1 cellular context compared by ENCODE assay signal in the genomic region with DNA sequence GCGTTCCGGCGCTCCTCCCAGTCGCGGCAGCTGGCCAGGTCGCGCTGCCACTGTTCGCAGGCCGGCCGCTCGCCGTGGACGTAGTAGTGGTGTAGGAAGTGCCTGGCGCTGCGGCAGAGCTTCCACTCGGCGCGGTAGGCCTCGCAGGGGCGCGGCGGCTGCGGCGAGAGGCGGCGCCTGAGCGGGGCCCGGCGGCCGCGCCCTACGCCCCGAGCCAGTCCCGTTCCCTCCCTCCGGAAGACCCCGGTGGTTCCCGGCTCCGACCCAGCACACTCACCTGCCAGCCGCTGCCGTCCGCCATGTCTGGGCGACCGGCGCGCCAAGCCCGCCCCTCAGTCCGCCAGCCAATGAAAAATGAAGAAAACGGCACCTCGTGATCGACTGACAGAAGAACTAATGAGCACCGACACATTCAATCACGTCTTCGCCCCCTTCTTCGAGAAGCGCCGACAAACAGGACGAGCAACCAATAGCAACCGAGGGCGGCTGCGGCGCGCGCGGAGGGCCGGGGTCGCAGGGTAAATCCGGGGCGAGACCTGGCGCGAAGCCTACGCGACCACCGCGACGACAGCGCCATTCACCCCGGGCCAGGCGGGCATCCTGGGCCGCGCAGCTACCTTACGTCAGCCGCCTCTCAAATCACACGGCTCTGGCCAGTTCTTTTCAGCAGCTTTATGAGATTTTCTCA.
A peak's percentile ranks its signal among the peaks of the same experiment; 100 is the strongest.
TF ChIP-seq lines count a peak whose summit lies in the region.

A gene with protein sequence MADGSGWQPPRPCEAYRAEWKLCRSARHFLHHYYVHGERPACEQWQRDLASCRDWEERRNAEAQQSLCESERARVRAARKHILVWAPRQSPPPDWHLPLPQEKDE (minus strand): TSS at position 324 of the 688 bp plus-strand sequence. CDS start 23 bp downstream, at position 301.

TF ChIP-seq in HepG2, 621 proteins besides CTCF, POLR2A, EP300 and RAD21 (continued from another document and continues in another):
- TF ChIP-seq ZNF580 (CRISPR knock-in tag; IDR thresholded peaks at IDR 0.05; ENCODE audit: borderline replicate concordance, low read depth) (no peak), U2AF2 (IDR thresholded peaks at IDR 0.05; ENCODE audit: low read depth, low read length) (no peak), SIN3A (IDR thresholded peaks at IDR 0.05; ENCODE audit: borderline replicate concordance, low read depth, low read length) (peak; percentile 57; the same call in 1 of the 2 replicates), RNF2 (conservative IDR thresholded peaks at IDR 0.05; ENCODE audit: low read depth) (peak; percentile 51; the same call in 1 of the 2 replicates), ZNF451 (CRISPR knock-in tag; IDR thresholded peaks at IDR 0.05) (0 out of 2 replicates have a peak, but pooled peaks have one; percentile 50), ZNF607 (CRISPR knock-in tag; IDR thresholded peaks at IDR 0.05; ENCODE audit: borderline replicate concordance) (0 out of 2 replicates have a peak, but pooled peaks have one; percentile 22), HIVEP1 (CRISPR knock-in tag; IDR thresholded peaks at IDR 0.05) (0 out of 2 replicates have a peak, but pooled peaks have one; percentile 22), HES4 (CRISPR knock-in tag; IDR thresholded peaks at IDR 0.05; ENCODE audit: borderline replicate concordance) (peak; percentile 84), FOXJ3 (CRISPR knock-in tag; IDR thresholded peaks at IDR 0.05; ENCODE audit: borderline replicate concordance) (no peak), ZNF34 (CRISPR knock-in tag; IDR thresholded peaks at IDR 0.05; ENCODE audit: borderline replicate concordance) (no peak), HHEX (CRISPR knock-in tag; IDR thresholded peaks at IDR 0.05) (no peak), ZNF598 (CRISPR knock-in tag; IDR thresholded peaks at IDR 0.05; ENCODE audit: borderline replicate concordance) (peak; percentile 84; the same call in 1 of the 2 replicates), JUND (CRISPR knock-in tag; IDR thresholded peaks at IDR 0.05) (no peak), ZNF382 (CRISPR knock-in tag; IDR thresholded peaks at IDR 0.05; ENCODE audit: borderline replicate concordance) (no peak), SIX4 (CRISPR knock-in tag; IDR thresholded peaks at IDR 0.05) (peak; percentile 12; the same call in 1 of the 2 replicates), ZNF138 (CRISPR knock-in tag; IDR thresholded peaks at IDR 0.05; ENCODE audit: low read depth) (0 out of 2 replicates have a peak, but pooled peaks have one; percentile 48), ZFP37 (CRISPR knock-in tag; IDR thresholded peaks at IDR 0.05; ENCODE audit: borderline replicate concordance) (peak; percentile 18; the same call in 1 of the 2 replicates), ZNF337 (CRISPR knock-in tag; IDR thresholded peaks at IDR 0.05; ENCODE audit: borderline replicate concordance, low read depth) (0 out of 2 replicates have a peak, but pooled peaks have one; percentile 68), MAZ (IDR thresholded peaks at IDR 0.05; ENCODE audit: borderline replicate concordance, low read depth, low read length) (no peak), MAZ (CRISPR knock-in tag; IDR thresholded peaks at IDR 0.05; ENCODE audit: low read depth) (peak; percentile 60; the same call in 1 of the 2 replicates), ZNF577 (CRISPR knock-in tag; IDR thresholded peaks at IDR 0.05; ENCODE audit: borderline replicate concordance, low read depth) (no peak), PAF1 (CRISPR knock-in tag; IDR thresholded peaks at IDR 0.05) (no peak), GABPA (IDR thresholded peaks at IDR 0.05; ENCODE audit: low read depth, low read length) (no peak; the same call in 1 of the 2 replicates), GABPA (CRISPR knock-in tag; IDR thresholded peaks at IDR 0.05; ENCODE audit: low read depth) (no peak), ZC3H4 (CRISPR knock-in tag; IDR thresholded peaks at IDR 0.05; ENCODE audit: borderline replicate concordance) (no peak), AGO1 (IDR thresholded peaks at IDR 0.05; ENCODE audit: low read depth, low read length, poor library complexity, severe bottlenecking) (peak; percentile 82), MEF2D (CRISPR knock-in tag; IDR thresholded peaks at IDR 0.05) (peak; percentile 43; the same call in 1 of the 2 replicates), ZNF275 (CRISPR knock-in tag; IDR thresholded peaks at IDR 0.05; ENCODE audit: borderline replicate concordance) (peak; percentile 64), PHF20 (CRISPR knock-in tag; IDR thresholded peaks at IDR 0.05) (peak; percentile 65), ZNF563 (CRISPR knock-in tag; IDR thresholded peaks at IDR 0.05) (peak; percentile 52; the same call in 1 of the 2 replicates), ZMYM2 (CRISPR knock-in tag; IDR thresholded peaks at IDR 0.05) (no peak), THAP9 (CRISPR knock-in tag; IDR thresholded peaks at IDR 0.05; ENCODE audit: borderline replicate concordance) (peak; percentile 59; the same call in 1 of the 2 replicates), KLF13 (CRISPR knock-in tag; IDR thresholded peaks at IDR 0.05) (no peak), SRSF4 (IDR thresholded peaks at IDR 0.05; ENCODE audit: low read depth, low read length, poor library complexity, severe bottlenecking) (no peak), ELF1 (CRISPR knock-in tag; IDR thresholded peaks at IDR 0.05) (no peak), ZNF770 (CRISPR knock-in tag; IDR thresholded peaks at IDR 0.05) (peak; percentile 57), KLF12 (CRISPR knock-in tag; IDR thresholded peaks at IDR 0.05; ENCODE audit: borderline replicate concordance) (peak; percentile 84; the same call in 1 of the 2 replicates), FOXP1 (IDR thresholded peaks at IDR 0.05) (no peak), FOXP1 (CRISPR knock-in tag; IDR thresholded peaks at IDR 0.05) (no peak), MYC (CRISPR knock-in tag; IDR thresholded peaks at IDR 0.05; ENCODE audit: borderline replicate concordance) (peak; percentile 57), MAFG (CRISPR knock-in tag; IDR thresholded peaks at IDR 0.05) (no peak), CSRNP1 (CRISPR knock-in tag; IDR thresholded peaks at IDR 0.05) (no peak), MAX (IDR thresholded peaks at IDR 0.05) (0 out of 2 replicates have a peak, but pooled peaks have one; percentile 72), ZNF543 (CRISPR knock-in tag; IDR thresholded peaks at IDR 0.05) (peak; percentile 79), RBM39 (IDR thresholded peaks at IDR 0.05; ENCODE audit: low read depth, low read length, poor library complexity, severe bottlenecking) (peak; percentile 84), POLR2AphosphoS2 (IDR thresholded peaks at IDR 0.05; ENCODE audit: low read depth, low read length) (peak; percentile 66; the same call in 1 of the 2 replicates), MXI1 (IDR thresholded peaks at IDR 0.05; ENCODE audit: borderline replicate concordance, low read depth, low read length) (no peak; the same call in 2 of the 3 replicates), KDM3A (CRISPR knock-in tag; IDR thresholded peaks at IDR 0.05; ENCODE audit: low read depth) (no peak)
- TF ChIP-seq, protein P1, sequence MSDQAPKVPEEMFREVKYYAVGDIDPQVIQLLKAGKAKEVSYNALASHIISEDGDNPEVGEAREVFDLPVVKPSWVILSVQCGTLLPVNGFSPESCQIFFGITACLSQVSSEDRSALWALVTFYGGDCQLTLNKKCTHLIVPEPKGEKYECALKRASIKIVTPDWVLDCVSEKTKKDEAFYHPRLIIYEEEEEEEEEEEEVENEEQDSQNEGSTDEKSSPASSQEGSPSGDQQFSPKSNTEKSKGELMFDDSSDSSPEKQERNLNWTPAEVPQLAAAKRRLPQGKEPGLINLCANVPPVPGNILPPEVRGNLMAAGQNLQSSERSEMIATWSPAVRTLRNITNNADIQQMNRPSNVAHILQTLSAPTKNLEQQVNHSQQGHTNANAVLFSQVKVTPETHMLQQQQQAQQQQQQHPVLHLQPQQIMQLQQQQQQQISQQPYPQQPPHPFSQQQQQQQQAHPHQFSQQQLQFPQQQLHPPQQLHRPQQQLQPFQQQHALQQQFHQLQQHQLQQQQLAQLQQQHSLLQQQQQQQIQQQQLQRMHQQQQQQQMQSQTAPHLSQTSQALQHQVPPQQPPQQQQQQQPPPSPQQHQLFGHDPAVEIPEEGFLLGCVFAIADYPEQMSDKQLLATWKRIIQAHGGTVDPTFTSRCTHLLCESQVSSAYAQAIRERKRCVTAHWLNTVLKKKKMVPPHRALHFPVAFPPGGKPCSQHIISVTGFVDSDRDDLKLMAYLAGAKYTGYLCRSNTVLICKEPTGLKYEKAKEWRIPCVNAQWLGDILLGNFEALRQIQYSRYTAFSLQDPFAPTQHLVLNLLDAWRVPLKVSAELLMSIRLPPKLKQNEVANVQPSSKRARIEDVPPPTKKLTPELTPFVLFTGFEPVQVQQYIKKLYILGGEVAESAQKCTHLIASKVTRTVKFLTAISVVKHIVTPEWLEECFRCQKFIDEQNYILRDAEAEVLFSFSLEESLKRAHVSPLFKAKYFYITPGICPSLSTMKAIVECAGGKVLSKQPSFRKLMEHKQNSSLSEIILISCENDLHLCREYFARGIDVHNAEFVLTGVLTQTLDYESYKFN (CRISPR knock-in tag; conservative IDR thresholded peaks at IDR 0.05), result no peak
- TF ChIP-seq, protein P2, sequence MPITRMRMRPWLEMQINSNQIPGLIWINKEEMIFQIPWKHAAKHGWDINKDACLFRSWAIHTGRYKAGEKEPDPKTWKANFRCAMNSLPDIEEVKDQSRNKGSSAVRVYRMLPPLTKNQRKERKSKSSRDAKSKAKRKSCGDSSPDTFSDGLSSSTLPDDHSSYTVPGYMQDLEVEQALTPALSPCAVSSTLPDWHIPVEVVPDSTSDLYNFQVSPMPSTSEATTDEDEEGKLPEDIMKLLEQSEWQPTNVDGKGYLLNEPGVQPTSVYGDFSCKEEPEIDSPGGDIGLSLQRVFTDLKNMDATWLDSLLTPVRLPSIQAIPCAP (CRISPR knock-in tag; IDR thresholded peaks at IDR 0.05; ENCODE audit: low read depth), result no peak
- TF ChIP-seq, protein P3, sequence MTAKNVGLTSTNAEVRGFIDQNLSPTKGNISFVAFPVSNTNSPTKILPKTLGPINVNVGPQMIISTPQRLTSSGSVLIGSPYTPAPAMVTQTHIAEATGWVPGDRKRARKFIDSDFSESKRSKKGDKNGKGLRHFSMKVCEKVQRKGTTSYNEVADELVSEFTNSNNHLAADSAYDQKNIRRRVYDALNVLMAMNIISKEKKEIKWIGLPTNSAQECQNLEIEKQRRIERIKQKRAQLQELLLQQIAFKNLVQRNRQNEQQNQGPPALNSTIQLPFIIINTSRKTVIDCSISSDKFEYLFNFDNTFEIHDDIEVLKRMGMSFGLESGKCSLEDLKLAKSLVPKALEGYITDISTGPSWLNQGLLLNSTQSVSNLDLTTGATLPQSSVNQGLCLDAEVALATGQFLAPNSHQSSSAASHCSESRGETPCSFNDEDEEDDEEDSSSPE (CRISPR knock-in tag; IDR thresholded peaks at IDR 0.05), result peak; percentile 91; the same call in 1 of the 2 replicates
